ENCODE assay signal across 24 cellular contexts in the genomic region with DNA sequence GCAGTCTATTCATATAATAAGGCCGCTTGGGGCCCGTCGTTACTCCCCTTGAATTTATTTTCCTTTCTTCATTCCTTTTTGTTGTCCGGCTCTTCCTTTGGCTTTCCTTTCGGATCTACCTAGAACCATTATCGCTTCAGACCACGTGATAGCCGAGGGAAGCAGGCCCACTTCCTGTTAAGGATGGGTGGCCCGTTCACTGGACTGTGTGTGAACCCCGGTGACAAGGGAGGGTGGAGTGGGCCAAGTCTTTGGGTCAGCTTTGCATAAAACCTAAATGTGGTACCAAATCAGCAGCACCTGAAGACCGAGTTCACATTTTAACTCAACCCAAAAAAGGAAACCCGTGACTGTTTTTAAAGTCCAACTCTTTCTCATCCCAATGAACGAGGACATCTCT.
"Had no signal": no experiment of that assay in that cellular context is flagged by ENCODE, and none has a peak within 500 bp of the region (broad histone marks: within the 10 kb centered on the region; RNA-seq: fewer than 3 reads in every experiment).

No MANE protein-coding gene starts in this region.

- DNase-seq: colonic mucosa; cortex of kidney; effector CD8-positive, alpha-beta T cell; effector memory CD8-positive, alpha-beta T cell; endodermal cell; erythroblast; foreskin keratinocyte; heart left ventricle; hippocampal formation; left cardiac atrium; left lung; left ventricle myocardium superior; lower lobe of right lung; mesenchymal stem cell; mucosa of descending colon; naive B cell; naive thymus-derived CD8-positive, alpha-beta T cell had no signal

- ATAC-seq: effector memory CD8-positive, alpha-beta T cell; esophagus mucosa; foreskin keratinocyte; gastroesophageal sphincter; heart left ventricle; left cardiac atrium; left lung; left ventricle myocardium superior; lower lobe of right lung; mucosa of descending colon; naive thymus-derived CD8-positive, alpha-beta T cell had no signal

- H3K36me3 ChIP-seq: colonic mucosa, gastroesophageal sphincter, heart left ventricle, left lung, lower lobe of right lung had no signal

- H3K4me1 ChIP-seq: colonic mucosa, foreskin keratinocyte, gastroesophageal sphincter, heart left ventricle, left lung, lower lobe of right lung had no signal

- H3K27me3 ChIP-seq: colonic mucosa, foreskin keratinocyte had no signal

- H3K27ac ChIP-seq: colonic mucosa, epithelial cell of prostate, foreskin keratinocyte, gastroesophageal sphincter, heart left ventricle, left lung, lower lobe of right lung had no signal

- H3K9me3 ChIP-seq: colonic mucosa, gastroesophageal sphincter, left lung, lower lobe of right lung, mucosa of descending colon had no signal

- H3K4me3 ChIP-seq: colonic mucosa, gastroesophageal sphincter, heart left ventricle, left lung, lower lobe of right lung, mucosa of descending colon had no signal

- FAIRE-seq: endometrium, frontal cortex, islet of Langerhans, keratinocyte had no signal
